In the genomic region with DNA sequence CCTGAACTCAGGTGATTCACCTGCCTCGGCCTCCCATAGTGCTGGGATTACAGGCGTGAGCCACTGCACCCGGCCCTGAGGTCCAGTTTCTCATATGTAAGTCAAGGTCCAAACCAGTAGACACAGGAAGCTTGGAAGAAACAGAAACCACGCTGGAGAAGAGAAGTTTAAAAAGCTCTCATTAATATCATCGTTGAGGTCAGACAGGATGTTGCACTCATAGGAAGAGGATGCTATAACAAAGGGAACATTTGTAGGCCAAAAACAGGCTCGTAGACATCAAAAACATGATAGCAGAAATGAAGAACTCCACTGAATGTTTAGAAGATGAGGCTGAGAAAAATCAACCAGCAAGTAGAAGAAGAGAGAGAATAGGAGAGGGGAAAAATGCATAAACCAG, we compare ENCODE assay signal across 18 cellular contexts.
"Had no signal": no experiment of that assay in that cellular context is flagged by ENCODE, and none has a peak within 500 bp of the region (broad histone marks: within the 10 kb centered on the region; RNA-seq: fewer than 3 reads in every experiment).

No MANE protein-coding gene starts in this region.

- ATAC-seq: activated CD8-positive, alpha-beta memory T cell treated with anti-CD3 and anti-CD28 coated beads, Interleukin-2, amount 10 ng/mL, durations not matched to agents 7 days and 5 days; left colon had no signal

- H3K27me3 ChIP-seq: suprapubic skin, vagina had no signal

- H3K27ac ChIP-seq: suprapubic skin, vagina had no signal

- H3K4me3 ChIP-seq: suprapubic skin, vagina had no signal

- DNase-seq: activated B cell treated with CpG ODN at 0.5 μM for 24 hours; activated CD4-positive, alpha-beta memory T cell treated with anti-CD3 and anti-CD28 coated beads, Interleukin-2, amount 10 ng/mL, durations not matched to agents 7 days and 5 days; activated CD4-positive, alpha-beta T cell treated with anti-CD3 and anti-CD28 coated beads for 48 hours; activated CD8-positive, alpha-beta memory T cell treated with anti-CD3 and anti-CD28 coated beads, Interleukin-2, amount 10 ng/mL, durations not matched to agents 7 days and 5 days; activated naive CD4-positive, alpha-beta T cell; activated naive CD8-positive, alpha-beta T cell treated with anti-CD3 and anti-CD28 coated beads for 36 hours; amygdala; caudate nucleus; hippocampal formation; left colon; occipital lobe; stimulated activated CD4-positive, alpha-beta T cell treated with anti-CD3 and anti-CD28 coated beads, Interleukin-1b, Interleukin-23, amount 100 ng/mL, for 48 hours; stimulated activated naive CD4-positive, alpha-beta T cell treated with Interleukin-2 at 50 U/mL for 16 hours; T-helper 1 cell; T-helper 9 cell; trophoblast cell had no signal

- H3K9me3 ChIP-seq: suprapubic skin, vagina had no signal
